In the genomic region with DNA sequence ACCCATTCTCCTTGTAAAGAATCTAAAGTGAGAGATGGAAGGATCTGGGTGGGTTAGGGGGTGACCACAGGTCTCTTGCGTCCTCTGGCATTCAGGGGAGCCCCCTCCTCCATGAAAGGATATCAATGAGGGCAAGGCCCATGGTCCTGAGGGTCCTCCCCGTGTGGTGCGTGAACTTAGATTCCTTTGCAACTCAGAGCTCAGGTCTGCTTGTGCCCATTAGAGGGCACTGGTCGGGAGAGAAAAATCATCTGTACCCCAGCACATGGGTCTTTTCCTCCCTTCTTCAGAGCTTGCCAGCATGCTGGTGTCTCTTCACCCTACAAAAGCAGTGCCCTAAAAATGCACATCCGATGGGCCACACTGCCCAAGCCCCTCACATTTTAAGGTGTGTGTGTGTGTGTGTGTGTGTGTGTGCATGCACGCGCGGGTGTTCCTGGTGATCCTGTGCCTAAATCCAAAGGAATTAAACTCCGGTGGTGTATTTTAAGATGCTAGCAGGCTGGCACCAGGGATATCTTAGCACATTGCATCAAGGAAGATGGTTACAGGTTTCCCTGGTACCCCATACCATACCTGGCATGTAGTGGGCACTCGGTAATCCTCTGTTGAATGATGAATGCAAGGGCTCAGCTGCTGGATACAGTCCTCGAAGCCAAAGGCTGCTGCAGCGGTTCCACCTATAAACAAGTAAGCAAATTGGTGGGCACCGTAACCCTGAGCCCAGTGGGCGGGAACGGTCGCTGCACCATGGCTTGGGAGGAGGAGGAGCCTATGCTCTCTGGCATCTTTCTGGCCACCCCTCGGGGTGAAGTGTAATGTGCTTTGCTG, we compare ENCODE assay signal across 14 cellular contexts. TPM values are rescaled to one million over a fixed set of nuclear protein-coding genes. Genes with fewer than 3 reads are reported as not detected.
DNase-seq lines count a peak whose midpoint lies in the region; ATAC-seq and TF ChIP-seq lines count a peak whose summit lies in the region.
"Had no signal": no experiment of that assay in that cellular context is flagged by ENCODE, and none has a peak within 500 bp of the region (broad histone marks: within the 10 kb centered on the region; RNA-seq: fewer than 3 reads in every experiment).

No MANE protein-coding gene starts in this region.

- H3K79me2 ChIP-seq in HCT116 (ENCODE audit: insufficient read depth, low read length): no peaks in the 10 kb centered on the region

- H2AFZ ChIP-seq in HCT116 (ENCODE audit: low read depth, low read length, poor library complexity, severe bottlenecking): no peak overlapping the region

- H3K4me1 Mint-ChIP-seq in osteocyte (ENCODE audit: unreplicated experiment): peaks cover 91% of the 10 kb centered on the region

- no peak overlapping the region for H3K4me3 Mint-ChIP-seq in osteocyte (ENCODE audit: unreplicated experiment)
- H3K4me3 Mint-ChIP-seq: activated naive CD8-positive, alpha-beta T cell treated with anti-CD3 and anti-CD28 coated beads, Interleukin-2, amount 10 ng/mL, durations not matched to agents 7 days and 5 days; type B pancreatic cell had no signal

- peaks cover 3% of the 10 kb centered on the region for H3K27me3 Mint-ChIP-seq in osteocyte (ENCODE audit: unreplicated experiment)

- intact Hi-C loops in HCT116 (cut with micrococcal nuclease) (no loop called here), breast epithelium (cut with DNase I; ENCODE audit: low total_unique reads) (no loop called here)

- peaks cover 19% of the 10 kb centered on the region for H3K36me3 Mint-ChIP-seq in osteocyte (ENCODE audit: unreplicated experiment)
- H3K36me3 Mint-ChIP-seq: activated naive CD8-positive, alpha-beta T cell treated with anti-CD3 and anti-CD28 coated beads, Interleukin-2, amount 10 ng/mL, durations not matched to agents 7 days and 5 days; type B pancreatic cell had no signal

- H3K4me3 ChIP-seq in HCT116 (replicated peaks in 1 of 2; ENCODE audit: low read depth in 1 of 2, low read length in 2 of 2): no peak overlapping the region
- peak overlapping the region in 1 of 3 donors; percentile 52 for H3K4me3 ChIP-seq in breast epithelium
- H3K4me3 ChIP-seq: K562, mucosa of descending colon had no signal

- H3K27ac ChIP-seq in HCT116 (ENCODE audit: low read depth, low read length) (peak overlapping the region; percentile 40; the same call in 1 of the 2 replicates), breast epithelium (peak overlapping the region; percentile 79 to 87)

- no peaks in the 10 kb centered on the region for H3K9me2 ChIP-seq in HCT116 (ENCODE audit: insufficient read depth)

- peak overlapping the region; percentile 92 for H3K4me2 ChIP-seq in HCT116 (ENCODE audit: low read length)

- TF ChIP-seq POLR2A in HCT116 (IDR thresholded peaks at IDR 0.05; ENCODE audit: borderline replicate concordance, extremely low read depth, insufficient read depth, insufficient read length) (no peak), breast epithelium (IDR thresholded peaks at IDR 0.05) (no peak)

- TF ChIP-seq CTCF in AG09319 (IDR thresholded peaks at IDR 0.05; ENCODE audit: low read depth, low read length) (peak; percentile 23), HCT116 (IDR thresholded peaks at IDR 0.05 in 2 of 3, conservative IDR thresholded peaks at IDR 0.05 in 1 of 3; ENCODE audit: borderline replicate concordance in 1 of 3, insufficient read depth in 1 of 3, low read depth in 2 of 3, low read length in 2 of 3) (peak; percentile 48 to 61 (median 60); a peak in 5 of 6 replicates), breast epithelium (IDR thresholded peaks at IDR 0.05) (no peak), osteocyte (IDR thresholded peaks at IDR 0.05) (peak; percentile 51)

- ATAC-seq in HCT116: peak; percentile 26
- ATAC-seq: K562 had no signal

- peak overlapping the region; percentile 86 for H3K27ac Mint-ChIP-seq in osteocyte (ENCODE audit: unreplicated experiment)
- H3K27ac Mint-ChIP-seq: activated naive CD8-positive, alpha-beta T cell treated with anti-CD3 and anti-CD28 coated beads, Interleukin-2, amount 10 ng/mL, durations not matched to agents 7 days and 5 days; type B pancreatic cell had no signal

- RAD21 ChIA-PET in HCT116 (lab: Charles Lee; ENCODE audit: low non-redundant PET in 1 of 2, low total read pairs in 2 of 2, uncharacterized antibody in 2 of 2, unreplicated experiment in 2 of 2): interaction anchor here in 1 of 2 experiments (1.2 kb wide), 1 partner anchor 14 kb away, joined by 4 read pairs; no protein-coding TSS in a partner anchor

- no peaks in the 10 kb centered on the region for H3K27me3 ChIP-seq in HCT116 (ENCODE audit: insufficient read depth, low read length)
- H3K27me3 ChIP-seq in breast epithelium: no peaks in the 10 kb centered on the region

- H3K4me1 ChIP-seq in HCT116 (ENCODE audit: control insufficient read depth in 1 of 2, insufficient read depth in 2 of 2, low read length in 2 of 2) (peaks cover 45 to 56% of the 10 kb centered on the region in 2 experiments), breast epithelium (peaks cover 17 to 36% of the 10 kb centered on the region in 2 donors)

- H3K9ac ChIP-seq in HCT116 (ENCODE audit: low read length): peak overlapping the region; percentile 53; the same call in 1 of the 2 replicates

- no peaks in the 10 kb centered on the region for H4K20me1 ChIP-seq in HCT116 (ENCODE audit: insufficient read depth)

- DNase-seq in AG09319 (ENCODE audit: extremely low read depth, low read depth): no peak
- DNase-seq in HCT116 (ENCODE audit: low read depth, low spot score): no peak
- DNase-seq in breast epithelium (ENCODE audit: low spot score in 2 of 2): peak in 1 of 2 donors; percentile 41
- no peak for DNase-seq in osteocyte (ENCODE audit: extremely low spot score, unreplicated experiment)
- no peak for DNase-seq in NCI-H2029 (lab: John Stamatoyannopoulos, UW)
- no peak for DNase-seq in NCI-H1092 treated with DMSO at 0.1 percent for 48 hours (lab: John Stamatoyannopoulos, UW)
- no peak for DNase-seq in nucleus accumbens (lab: John Stamatoyannopoulos, UW)
- DNase-seq in inferior parietal cortex (ENCODE audit: extremely low spot score): no peak
- DNase-seq: activated CD4-positive, CD25-positive, alpha-beta regulatory T cell; activated naive CD8-positive, alpha-beta T cell treated with anti-CD3 and anti-CD28 coated beads, Interleukin-2, amount 10 ng/mL, durations not matched to agents 7 days and 5 days; foreskin melanocyte; mucosa of descending colon had no signal

- no TSS peak for BruUV-seq in HCT116 (replicated peaks; lab: Mats Ljungman, UMichigan)

- CTCF ChIA-PET in HCT116 (lab: Charles Lee): interaction anchor here (0.9 to 5.0 kb wide), 11 partner anchors 8 to 365 kb away, joined by 3 to 44 read pairs (median 4); a partner anchor contains a TSS

- H3K9me3 ChIP-seq in HCT116 (ENCODE audit: control insufficient read depth in 1 of 2, insufficient read depth in 1 of 2, low read depth in 1 of 2, low read length in 2 of 2): no peaks in the 10 kb centered on the region
- no peaks in the 10 kb centered on the region for H3K9me3 ChIP-seq in breast epithelium
- H3K9me3 ChIP-seq: mucosa of descending colon had no signal

- POLR2A ChIA-PET in HCT116 (lab: Charles Lee): no interaction called here

- no peaks in the 10 kb centered on the region for H3K36me3 ChIP-seq in HCT116 (ENCODE audit: control insufficient read depth in 1 of 2, insufficient read depth in 2 of 2, low read length in 2 of 2)
- H3K36me3 ChIP-seq in breast epithelium: no peaks in the 10 kb centered on the region

- TF ChIP-seq RAD21 in HCT116 (IDR thresholded peaks at IDR 0.05; ENCODE audit: low read depth): no peak

- no peaks in the 10 kb centered on the region for H3K9me3 Mint-ChIP-seq in osteocyte (ENCODE audit: unreplicated experiment)
- H3K9me3 Mint-ChIP-seq: activated naive CD8-positive, alpha-beta T cell treated with anti-CD3 and anti-CD28 coated beads, Interleukin-2, amount 10 ng/mL, durations not matched to agents 7 days and 5 days; type B pancreatic cell had no signal

TF ChIP-seq in HCT116, 20 proteins besides CTCF, POLR2A, EP300 and RAD21:
- TF ChIP-seq, protein P1, sequence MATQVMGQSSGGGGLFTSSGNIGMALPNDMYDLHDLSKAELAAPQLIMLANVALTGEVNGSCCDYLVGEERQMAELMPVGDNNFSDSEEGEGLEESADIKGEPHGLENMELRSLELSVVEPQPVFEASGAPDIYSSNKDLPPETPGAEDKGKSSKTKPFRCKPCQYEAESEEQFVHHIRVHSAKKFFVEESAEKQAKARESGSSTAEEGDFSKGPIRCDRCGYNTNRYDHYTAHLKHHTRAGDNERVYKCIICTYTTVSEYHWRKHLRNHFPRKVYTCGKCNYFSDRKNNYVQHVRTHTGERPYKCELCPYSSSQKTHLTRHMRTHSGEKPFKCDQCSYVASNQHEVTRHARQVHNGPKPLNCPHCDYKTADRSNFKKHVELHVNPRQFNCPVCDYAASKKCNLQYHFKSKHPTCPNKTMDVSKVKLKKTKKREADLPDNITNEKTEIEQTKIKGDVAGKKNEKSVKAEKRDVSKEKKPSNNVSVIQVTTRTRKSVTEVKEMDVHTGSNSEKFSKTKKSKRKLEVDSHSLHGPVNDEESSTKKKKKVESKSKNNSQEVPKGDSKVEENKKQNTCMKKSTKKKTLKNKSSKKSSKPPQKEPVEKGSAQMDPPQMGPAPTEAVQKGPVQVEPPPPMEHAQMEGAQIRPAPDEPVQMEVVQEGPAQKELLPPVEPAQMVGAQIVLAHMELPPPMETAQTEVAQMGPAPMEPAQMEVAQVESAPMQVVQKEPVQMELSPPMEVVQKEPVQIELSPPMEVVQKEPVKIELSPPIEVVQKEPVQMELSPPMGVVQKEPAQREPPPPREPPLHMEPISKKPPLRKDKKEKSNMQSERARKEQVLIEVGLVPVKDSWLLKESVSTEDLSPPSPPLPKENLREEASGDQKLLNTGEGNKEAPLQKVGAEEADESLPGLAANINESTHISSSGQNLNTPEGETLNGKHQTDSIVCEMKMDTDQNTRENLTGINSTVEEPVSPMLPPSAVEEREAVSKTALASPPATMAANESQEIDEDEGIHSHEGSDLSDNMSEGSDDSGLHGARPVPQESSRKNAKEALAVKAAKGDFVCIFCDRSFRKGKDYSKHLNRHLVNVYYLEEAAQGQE (IDR thresholded peaks at IDR 0.05; ENCODE audit: low read depth): no peak
- TF ChIP-seq EZH2phosphoT487 (IDR thresholded peaks at IDR 0.05; ENCODE audit: borderline replicate concordance) (no peak), SP1 (IDR thresholded peaks at IDR 0.05; ENCODE audit: low read depth) (no peak)
TF ChIP-seq in HCT116: peak in this region for 0.

RNA-seq across cellular contexts. Expression of a gene that starts 4.7 kb away (rescaled TPM):
- total RNA-seq in HCT116 (2021; ENCODE audit: unreplicated experiment): 4.0 TPM
- polyA plus RNA-seq in HCT116 (2012): 3.5 and 3.7 TPM in 2 replicates
- 100 to 1,000 TPM in 1 of 3 donors, 10 to 100 TPM in 2; 54.0 to 326 (median 61.9) TPM for total RNA-seq in breast epithelium
- 196 and 203 TPM in 2 replicates for total RNA-seq in osteocyte
- total RNA-seq: activated naive CD8-positive, alpha-beta T cell treated with anti-CD3 and anti-CD28 coated beads, Interleukin-2, amount 10 ng/mL, durations not matched to agents 7 days and 5 days had no signal
- polyA plus RNA-seq: K562 had no signal

RNA-seq across cellular contexts. Expression of a gene that starts 19.1 kb away (rescaled TPM):
- total RNA-seq in HCT116 (2021; ENCODE audit: unreplicated experiment) (97.1 TPM), breast epithelium (10 to 100 TPM; 26.1 to 48.1 (median 41.0) TPM), osteocyte (61.1 and 62.3 TPM in 2 replicates)
- 85.2 and 106 TPM in 2 replicates for polyA plus RNA-seq in HCT116 (2012)

RNA-seq across cellular contexts. Expression of a gene that starts 45.9 kb away (rescaled TPM):
- total RNA-seq in HCT116 (2021; ENCODE audit: unreplicated experiment): 54.2 TPM
- polyA plus RNA-seq in HCT116 (2012): 21.4 and 21.8 TPM in 2 replicates
- 10 to 100 TPM; 27.4 to 35.0 (median 31.5) TPM for total RNA-seq in breast epithelium
- 36.3 and 38.4 TPM in 2 replicates for total RNA-seq in osteocyte

RNA-seq across cellular contexts. Expression of a gene that starts 49.0 kb away (rescaled TPM):
- total RNA-seq in HCT116 (2021; ENCODE audit: unreplicated experiment): 389 TPM
- 454 and 562 TPM in 2 replicates for polyA plus RNA-seq in HCT116 (2012)
- total RNA-seq in breast epithelium: 100 to 1,000 TPM; 192 to 532 (median 206) TPM
- 439 and 456 TPM in 2 replicates for total RNA-seq in osteocyte

Comparison
In these comparisons a context has a peak if more than half of its experiments do, and no peak if none do; other contexts are left out.
1. CTCF ChIP-seq: peak in AG09319 (single experiment), HCT116 (3 of 3) and osteocyte (single experiment); none in breast epithelium (0 of 3).
2. RNA of a gene that starts 4.7 kb away (total RNA-seq): 196 to 203 TPM in osteocyte and 54.0 to 326 TPM in breast epithelium; 4.0 TPM in HCT116 (single experiment); every median in the first group is over 10 times any median in the second.